Comparison of ENCODE assay signal across 16 cellular contexts in the genomic region with DNA sequence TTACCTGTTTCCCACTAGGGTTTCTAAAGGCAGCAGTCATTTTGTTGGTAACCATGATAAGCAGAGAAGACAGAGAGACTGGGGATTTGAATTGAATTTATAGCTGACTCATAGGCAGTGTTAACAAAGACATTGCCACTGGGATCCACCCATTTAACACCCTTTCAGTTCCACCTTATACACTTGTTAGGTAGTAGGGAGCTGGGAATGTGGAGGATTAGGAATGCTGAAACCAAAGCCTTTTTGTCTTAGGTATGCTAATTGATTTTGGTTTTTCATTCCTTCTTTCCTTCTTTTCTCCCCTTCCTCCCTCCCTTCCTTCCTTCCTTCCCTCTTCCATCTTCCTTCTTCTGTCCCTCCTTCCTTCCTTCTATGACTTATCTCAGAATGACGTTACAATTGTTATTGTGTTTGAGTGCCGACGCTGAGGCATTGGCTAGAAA. TPM values are rescaled to one million over a fixed set of nuclear protein-coding genes. Genes with fewer than 3 reads are reported as not detected.
A peak's percentile ranks its signal among the peaks of the same experiment; 100 is the strongest.
DNase-seq lines count a peak whose midpoint lies in the region; ATAC-seq and TF ChIP-seq lines count a peak whose summit lies in the region.
"Had no signal": no experiment of that assay in that cellular context is flagged by ENCODE, and none has a peak within 500 bp of the region (broad histone marks: within the 10 kb centered on the region; RNA-seq: fewer than 3 reads in every experiment).

No MANE protein-coding gene starts in this region.

- POLR2A ChIA-PET in HEK293 (lab: Yijun Ruan, JAX) = interaction anchor here (1.6 kb wide), 1 partner anchor 40 kb away, joined by 7 read pairs; a partner anchor contains a TSS

- H3K36me3 ChIP-seq in HEK293 (ENCODE audit: control insufficient read depth in 2 of 2, insufficient read depth in 1 of 2, low read length in 2 of 2) (no peaks in the 10 kb centered on the region), RWPE2 (ENCODE audit: low read depth) (no peaks in the 10 kb centered on the region), iPS-15b (ENCODE audit: control insufficient read depth, insufficient read depth, low read length) (no peaks in the 10 kb centered on the region), ovary (no peaks in the 10 kb centered on the region), prostate gland (no peaks in the 10 kb centered on the region)
- H3K36me3 ChIP-seq: MG63, thoracic aorta had no signal

- peak; percentile 45; the same call in 2 of the 3 replicates for ATAC-seq in RWPE2 (ENCODE audit: low read depth)

- H3K27me3 ChIP-seq in RWPE2 (ENCODE audit: insufficient read depth, poor library complexity, severe bottlenecking) (no peaks in the 10 kb centered on the region), iPS-15b (ENCODE audit: control insufficient read depth, insufficient read depth, low read length) (no peaks in the 10 kb centered on the region), ovary (no peaks in the 10 kb centered on the region), prostate gland (replicated peaks; ENCODE audit: insufficient read depth) (no peaks in the 10 kb centered on the region)
- H3K27me3 ChIP-seq: MG63 had no signal

- H3K4me3 ChIP-seq in HEK293 (ENCODE audit: low read depth, low read length) = no peak overlapping the region
- H3K4me3 ChIP-seq in RWPE2 (ENCODE audit: severe bottlenecking) = no peak overlapping the region
- peak overlapping the region; percentile 12 for H3K4me3 ChIP-seq in iPS-15b (ENCODE audit: low read depth, low read length)
- no peak overlapping the region for H3K4me3 ChIP-seq in ovary
- H3K4me3 ChIP-seq in prostate gland = no peak overlapping the region
- H3K4me3 ChIP-seq: MG63, thoracic aorta had no signal

- TF ChIP-seq CTCF in HEK293 (tag by site-specific recombination; IDR thresholded peaks at IDR 0.05) (no peak), RWPE2 (IDR thresholded peaks at IDR 0.05; ENCODE audit: poor library complexity, severe bottlenecking) (no peak), ovary (IDR thresholded peaks at IDR 0.05) (no peak), prostate gland (IDR thresholded peaks at IDR 0.05) (no peak)

- intact Hi-C loops in ovary (cut with DNase I) = no loop called here
- intact Hi-C loops in prostate gland (cut with DNase I) = no loop called here

- no peak for TF ChIP-seq POLR2A in ovary (IDR thresholded peaks at IDR 0.05)
- no peak for TF ChIP-seq POLR2A in prostate gland (IDR thresholded peaks at IDR 0.05)

- H3K9me3 ChIP-seq in HEK293 (ENCODE audit: control insufficient read depth, insufficient read depth, low read depth, low read length) (no peaks in the 10 kb centered on the region), RWPE2 (ENCODE audit: severe bottlenecking) (no peaks in the 10 kb centered on the region), iPS-15b (ENCODE audit: control insufficient read depth, insufficient read depth, low read length) (no peaks in the 10 kb centered on the region), ovary (no peaks in the 10 kb centered on the region), prostate gland (no peaks in the 10 kb centered on the region)
- H3K9me3 ChIP-seq: MG63, thoracic aorta had no signal

- WGBS in ovary, 3 donors = 36 to 54% (median 43%) methylated on average over 3 of the region's 3 CpGs
- 76% methylated on average over 3 of the region's 3 CpGs for WGBS in prostate gland

- DNase-seq in Caki2 (ENCODE audit: low read depth) (peak; percentile 16), RWPE2 (ENCODE audit: low spot score) (no peak), ovary (no peak), NCI-H446 treated with DMSO at 0.1 percent for 48 hours (lab: John Stamatoyannopoulos, UW) (no peak), prostate gland (ENCODE audit: low spot score) (no peak)
- no peak for DNase-seq in activated naive CD4-positive, alpha-beta T cell treated with Interleukin-2 at 50 U/mL for 16 hours
- DNase-seq: activated CD4-positive, CD25-positive, alpha-beta regulatory T cell; CD4-positive, CD25-positive, alpha-beta regulatory T cell; foreskin fibroblast; left cardiac atrium; MG63; NCI-H524 treated with DMSO at 0.1 percent for 48 hours had no signal

- CTCF ChIA-PET in HEK293 (lab: Yijun Ruan, JAX) = interaction anchor here (1.0 to 1.1 kb wide), 2 partner anchors 26 to 44 kb away, joined by 4 to 5 read pairs; no protein-coding TSS in a partner anchor

- no peak for TF ChIP-seq EP300 in ovary (IDR thresholded peaks at IDR 0.05)

- in situ Hi-C loops in Caki2 (cut with HindIII; ENCODE audit: low pct_unique_long_range_greater_than_20kb, low sequenced_read_pairs) = no loop called here

- H3K27ac ChIP-seq in HEK293 (ENCODE audit: extremely low read depth, low read depth, low read length) = no peak overlapping the region
- H3K27ac ChIP-seq in RWPE2 (ENCODE audit: poor library complexity, severe bottlenecking) = no peak overlapping the region
- H3K27ac ChIP-seq in ovary = no peak overlapping the region
- no peak overlapping the region for H3K27ac ChIP-seq in prostate gland
- H3K27ac ChIP-seq: SK-N-MC, thoracic aorta had no signal

- H3K9ac ChIP-seq in iPS-15b (ENCODE audit: low read depth, low read length) = no peak overlapping the region

- peaks cover 5% of the 10 kb centered on the region for H3K4me1 ChIP-seq in HEK293 (ENCODE audit: control insufficient read depth, insufficient read depth, low read length)
- H3K4me1 ChIP-seq in RWPE2 (ENCODE audit: insufficient read depth, poor library complexity, severe bottlenecking) = no peaks in the 10 kb centered on the region
- H3K4me1 ChIP-seq in iPS-15b (ENCODE audit: control insufficient read depth, insufficient read depth, low read length) = peaks cover 20% of the 10 kb centered on the region
- no peaks in the 10 kb centered on the region for H3K4me1 ChIP-seq in ovary (ENCODE audit: insufficient read depth)
- no peaks in the 10 kb centered on the region for H3K4me1 ChIP-seq in prostate gland (replicated peaks)

TF ChIP-seq in HEK293, 187 proteins besides CTCF, POLR2A, EP300 and RAD21 (continues in another document):
- no peak for TF ChIP-seq BCL11A (tag by site-specific recombination; IDR thresholded peaks at IDR 0.05; ENCODE audit: low read depth)
- peak; percentile 69 for TF ChIP-seq MZF1 (tag by site-specific recombination; IDR thresholded peaks at IDR 0.05; ENCODE audit: borderline replicate concordance)
- TF ChIP-seq, protein P1, sequence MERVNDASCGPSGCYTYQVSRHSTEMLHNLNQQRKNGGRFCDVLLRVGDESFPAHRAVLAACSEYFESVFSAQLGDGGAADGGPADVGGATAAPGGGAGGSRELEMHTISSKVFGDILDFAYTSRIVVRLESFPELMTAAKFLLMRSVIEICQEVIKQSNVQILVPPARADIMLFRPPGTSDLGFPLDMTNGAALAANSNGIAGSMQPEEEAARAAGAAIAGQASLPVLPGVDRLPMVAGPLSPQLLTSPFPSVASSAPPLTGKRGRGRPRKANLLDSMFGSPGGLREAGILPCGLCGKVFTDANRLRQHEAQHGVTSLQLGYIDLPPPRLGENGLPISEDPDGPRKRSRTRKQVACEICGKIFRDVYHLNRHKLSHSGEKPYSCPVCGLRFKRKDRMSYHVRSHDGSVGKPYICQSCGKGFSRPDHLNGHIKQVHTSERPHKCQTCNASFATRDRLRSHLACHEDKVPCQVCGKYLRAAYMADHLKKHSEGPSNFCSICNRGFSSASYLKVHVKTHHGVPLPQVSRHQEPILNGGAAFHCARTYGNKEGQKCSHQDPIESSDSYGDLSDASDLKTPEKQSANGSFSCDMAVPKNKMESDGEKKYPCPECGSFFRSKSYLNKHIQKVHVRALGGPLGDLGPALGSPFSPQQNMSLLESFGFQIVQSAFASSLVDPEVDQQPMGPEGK (tag by site-specific recombination; IDR thresholded peaks at IDR 0.05) = no peak
- peak; percentile 51; the same call in 1 of the 2 replicates for TF ChIP-seq SCRT2 (tag by site-specific recombination; IDR thresholded peaks at IDR 0.05)
- peak; percentile 28; the same call in 1 of the 2 replicates for TF ChIP-seq SP7 (tag by site-specific recombination; IDR thresholded peaks at IDR 0.05)
- TF ChIP-seq ZNF366 (tag by site-specific recombination; conservative IDR thresholded peaks at IDR 0.05) = peak; percentile 94
- TF ChIP-seq ZNF221 (tag by site-specific recombination; IDR thresholded peaks at IDR 0.05; ENCODE audit: borderline replicate concordance) = no peak
- TF ChIP-seq EGR2 (tag by site-specific recombination; IDR thresholded peaks at IDR 0.05; ENCODE audit: low read depth) = no peak
- TF ChIP-seq IKZF3 (tag by site-specific recombination; IDR thresholded peaks at IDR 0.05) = peak; percentile 79
- 0 out of 2 replicates have a peak, but pooled peaks have one; percentile 20 for TF ChIP-seq ZNF501 (tag by site-specific recombination; IDR thresholded peaks at IDR 0.05)

RNA-seq across cellular contexts. Expression of a gene that starts 7.5 kb away (rescaled TPM):
- 7.4 and 30.4 TPM in 2 replicates for total RNA-seq in Caki2 (2014; rRNA removed; shearing (Covaris generic); ENCODE audit: low replicate concordance)
- 10 to 100 TPM; 14.8 to 36.7 (median 30.7) TPM for total RNA-seq in ovary
- polyA plus RNA-seq in ovary = 10 to 100 TPM in 1 of 2 donors, 1 to 10 TPM in 1; 4.4 to 11.7 TPM
- total RNA-seq in prostate gland = 10 to 100 TPM; 22.2 to 38.6 TPM

RNA-seq across cellular contexts. Expression of a gene that starts 39.5 kb away (rescaled TPM):
- 1,215 and 1,251 TPM in 2 replicates for total RNA-seq in Caki2 (2014; rRNA removed; shearing (Covaris generic); ENCODE audit: low replicate concordance)
- total RNA-seq in ovary = 1,000 to 10,000 TPM; 1,987 to 4,964 (median 2,752) TPM
- polyA plus RNA-seq in ovary = 1,000 to 10,000 TPM; 3,513 to 4,311 TPM
- 1,000 to 10,000 TPM; 1,039 to 1,980 TPM for total RNA-seq in prostate gland
